ENCODE assay signal across 15 cellular contexts in the genomic region with DNA sequence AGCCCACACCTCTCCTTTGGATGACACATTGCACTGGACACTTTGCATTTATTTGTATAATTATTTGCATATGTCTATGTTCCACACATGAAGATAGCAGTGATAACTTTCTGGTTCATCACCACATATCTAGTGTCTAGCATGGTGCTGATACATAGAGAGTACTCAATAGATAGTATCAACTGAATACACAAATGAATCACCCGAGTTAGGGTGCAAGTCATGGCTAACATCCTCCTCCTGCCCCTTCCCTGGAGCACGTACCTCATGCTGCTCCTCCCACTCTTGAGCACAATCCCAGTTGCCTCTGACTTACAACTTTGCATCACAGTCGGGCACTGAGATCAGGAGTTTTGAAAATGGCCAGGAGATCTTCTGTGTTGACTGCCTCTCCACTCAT.
"Had no signal": no experiment of that assay in that cellular context is flagged by ENCODE, and none has a peak within 500 bp of the region (broad histone marks: within the 10 kb centered on the region; RNA-seq: fewer than 3 reads in every experiment).

No MANE protein-coding gene starts in this region.

- H3K27me3 ChIP-seq: gastroesophageal sphincter, vagina had no signal

- ATAC-seq: activated T-helper 17 cell treated with anti-CD3 and anti-CD28 coated beads, Interleukin-2, amount 50 U/mL, for 72 hours; esophagus mucosa; gastroesophageal sphincter; left colon; lower lobe of right lung had no signal

- H3K36me3 ChIP-seq: gastroesophageal sphincter, lower lobe of right lung, thoracic aorta, vagina had no signal

- DNase-seq: activated CD4-positive, alpha-beta T cell treated with anti-CD3 and anti-CD28 coated beads for 1 hour; activated T-cell treated with anti-CD3 and anti-CD28 coated beads, Interleukin-2, amount 50 U/mL, for 1 hour; effector memory CD4-positive, alpha-beta T cell; head of caudate nucleus; left colon; lower lobe of right lung; naive B cell; occipital lobe; stimulated activated CD4-positive, alpha-beta T cell treated with anti-CD3 and anti-CD28 coated beads, Interleukin-4, amount 100 ng/mL, for 1 hour; stimulated activated naive CD4-positive, alpha-beta T cell treated with Interleukin-2 at 50 U/mL for 16 hours had no signal

- H3K4me3 ChIP-seq: gastroesophageal sphincter, lower lobe of right lung, thoracic aorta, vagina had no signal

- H3K27ac ChIP-seq: thoracic aorta had no signal

- H3K9me3 ChIP-seq: gastroesophageal sphincter, lower lobe of right lung, thoracic aorta, vagina had no signal
